ENCODE assay signal across 15 cellular contexts in the genomic region with DNA sequence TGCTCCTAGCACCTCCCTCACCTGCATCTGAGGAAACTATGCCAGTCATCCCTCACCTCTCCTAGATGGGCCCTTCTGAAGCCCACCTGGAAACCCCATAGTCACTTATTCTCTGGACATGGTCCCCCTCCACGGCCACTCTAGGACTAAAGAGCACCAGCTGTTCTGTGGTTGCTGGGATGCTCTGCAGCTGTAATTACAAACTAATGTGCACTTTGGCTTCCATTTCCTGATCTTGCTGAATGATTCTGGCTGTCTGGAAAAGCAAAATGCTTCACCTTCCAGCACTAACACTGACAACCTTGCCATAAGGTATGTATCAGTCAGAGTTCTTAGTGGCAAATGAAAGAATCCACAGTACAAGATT. TPM values are rescaled to one million over a fixed set of nuclear protein-coding genes. Genes with fewer than 3 reads are reported as not detected.
DNase-seq lines count a peak whose midpoint lies in the region; ATAC-seq and TF ChIP-seq lines count a peak whose summit lies in the region.
"Had no signal": no experiment of that assay in that cellular context is flagged by ENCODE, and none has a peak within 500 bp of the region (broad histone marks: within the 10 kb centered on the region; RNA-seq: fewer than 3 reads in every experiment).

No MANE protein-coding gene starts in this region.

- peaks cover 0 to 7% (median 0%) of the 10 kb centered on the region in 4 donors for H3K4me1 Mint-ChIP-seq in CD4-positive, CD25-positive, alpha-beta regulatory T cell
- H3K4me1 Mint-ChIP-seq: GM23338 had no signal

- H3K27me3 Mint-ChIP-seq in CD4-positive, CD25-positive, alpha-beta regulatory T cell, result peaks cover 17% of the 10 kb centered on the region
- H3K27me3 Mint-ChIP-seq: activated naive CD8-positive, alpha-beta T cell; natural killer cell treated with Interleukin-12 subunit alpha and Interleukin-12 subunit beta and Interleukin-15 and Interleukin-18, amount 100 ng/mL, for 72 hours had no signal

- intact Hi-C loops in ascending aorta (cut with DNase I) (loop anchor here (2.0 kb wide), 1 partner anchor 85 kb away; no protein-coding TSS in a partner anchor), gastrocnemius medialis (cut with DNase I; ENCODE audit: low total_unique reads) (no loop called here)

- no peaks in the 10 kb centered on the region for H3K4me1 ChIP-seq in CD4-positive, CD25-positive, alpha-beta regulatory T cell (ENCODE audit: control insufficient read depth, insufficient read depth, low read length, poor library complexity, severe bottlenecking)
- H3K4me1 ChIP-seq in ascending aorta, result peaks cover 3 to 8% of the 10 kb centered on the region in 2 donors
- H3K4me1 ChIP-seq in right atrium auricular region, result peaks cover 0 to 20% of the 10 kb centered on the region in 2 donors
- H3K4me1 ChIP-seq in gastrocnemius medialis, result peaks cover 11 to 25% of the 10 kb centered on the region in 2 donors

- H3K4me3 Mint-ChIP-seq in CD4-positive, CD25-positive, alpha-beta regulatory T cell, result no peak overlapping the region
- H3K4me3 Mint-ChIP-seq: activated naive CD8-positive, alpha-beta T cell; GM23338; natural killer cell treated with Interleukin-12 subunit alpha and Interleukin-12 subunit beta and Interleukin-15 and Interleukin-18, amount 100 ng/mL, for 72 hours had no signal

- TF ChIP-seq CTCF in ascending aorta (IDR thresholded peaks at IDR 0.05) (no peak), right atrium auricular region (IDR thresholded peaks at IDR 0.05) (no peak), gastrocnemius medialis (IDR thresholded peaks at IDR 0.05 in 4 of 5, conservative IDR thresholded peaks at IDR 0.05 in 1 of 5) (no peak)

- H3K27me3 ChIP-seq in CD4-positive, CD25-positive, alpha-beta regulatory T cell (ENCODE audit: control insufficient read depth, insufficient read depth, low read length), result no peaks in the 10 kb centered on the region
- no peaks in the 10 kb centered on the region for H3K27me3 ChIP-seq in ascending aorta
- no peaks in the 10 kb centered on the region for H3K27me3 ChIP-seq in right atrium auricular region
- no peaks in the 10 kb centered on the region for H3K27me3 ChIP-seq in gastrocnemius medialis

- no peaks in the 10 kb centered on the region for H3K9me3 ChIP-seq in CD4-positive, CD25-positive, alpha-beta regulatory T cell (ENCODE audit: control insufficient read depth in 2 of 2, low read length in 2 of 2)
- H3K9me3 ChIP-seq in ascending aorta (no peaks in the 10 kb centered on the region), right atrium auricular region (no peaks in the 10 kb centered on the region), gastrocnemius medialis (no peaks in the 10 kb centered on the region)
- H3K9me3 ChIP-seq: Caco-2 had no signal

- peak overlapping the region in 2 of 3 donors; percentile 17 to 26 for H3K27ac Mint-ChIP-seq in CD4-positive, CD25-positive, alpha-beta regulatory T cell
- H3K27ac Mint-ChIP-seq: activated naive CD8-positive, alpha-beta T cell; GM23338; natural killer cell treated with Interleukin-12 subunit alpha and Interleukin-12 subunit beta and Interleukin-15 and Interleukin-18, amount 100 ng/mL, for 72 hours had no signal

- ATAC-seq in CD4-positive, CD25-positive, alpha-beta regulatory T cell (ENCODE audit: low read depth in 2 of 2), result no peak
- ATAC-seq in gastrocnemius medialis (peak in 1 of 2 donors; percentile 4), HG02798 (IDR thresholded peaks at IDR 0.05; ENCODE audit: poor library complexity, unreplicated experiment) (no peak), HG03175 (IDR thresholded peaks at IDR 0.05; ENCODE audit: unreplicated experiment) (no peak)
- ATAC-seq: GM23338 had no signal

- no peaks in the 10 kb centered on the region for H3K36me3 ChIP-seq in CD4-positive, CD25-positive, alpha-beta regulatory T cell (ENCODE audit: control insufficient read depth, insufficient read depth, low read length)
- no peaks in the 10 kb centered on the region for H3K36me3 ChIP-seq in ascending aorta
- no peaks in the 10 kb centered on the region for H3K36me3 ChIP-seq in right atrium auricular region
- no peaks in the 10 kb centered on the region for H3K36me3 ChIP-seq in gastrocnemius medialis
- H3K36me3 ChIP-seq: WERI-Rb-1 had no signal

- no peaks in the 10 kb centered on the region for H3K36me3 Mint-ChIP-seq in CD4-positive, CD25-positive, alpha-beta regulatory T cell
- H3K36me3 Mint-ChIP-seq: activated naive CD8-positive, alpha-beta T cell; natural killer cell treated with Interleukin-12 subunit alpha and Interleukin-12 subunit beta and Interleukin-15 and Interleukin-18, amount 100 ng/mL, for 72 hours had no signal

- no peak overlapping the region for H3K27ac ChIP-seq in CD4-positive, CD25-positive, alpha-beta regulatory T cell (ENCODE audit: insufficient read depth, low read length, poor library complexity, severe bottlenecking)
- H3K27ac ChIP-seq in ascending aorta (peak overlapping the region; percentile 71 to 72), right atrium auricular region (peak overlapping the region; percentile 74 to 76), gastrocnemius medialis (peak overlapping the region; percentile 72 to 82 (median 76))
- H3K27ac ChIP-seq: PC-9, WERI-Rb-1 had no signal

- in situ Hi-C loops in gastrocnemius medialis (cut with MboI; ENCODE audit: low sequenced_read_pairs in 4 of 4), result loop anchor here in 2 of 4 donors (10.0 kb wide), 1 partner anchor 87 kb away; a partner anchor contains a TSS

- peaks cover 0 to 1% (median 0%) of the 10 kb centered on the region in 7 donors for H3K9me3 Mint-ChIP-seq in CD4-positive, CD25-positive, alpha-beta regulatory T cell
- H3K9me3 Mint-ChIP-seq: GM23338; natural killer cell treated with Interleukin-12 subunit alpha and Interleukin-12 subunit beta and Interleukin-15 and Interleukin-18, amount 100 ng/mL, for 72 hours had no signal

- no peak for DNase-seq in CD4-positive, CD25-positive, alpha-beta regulatory T cell
- no peak for DNase-seq in ascending aorta (ENCODE audit: low spot score in 2 of 2)
- DNase-seq in right atrium auricular region (ENCODE audit: low spot score), result no peak
- DNase-seq in gastrocnemius medialis, result no peak
- no peak for DNase-seq in C1 segment of cervical spinal cord (lab: John Stamatoyannopoulos, UW)
- DNase-seq in GOT3 (lab: John Stamatoyannopoulos, UW), result no peak
- DNase-seq: Caco-2, NCI-H1436 treated with DMSO at 0.1 percent for 48 hours, WERI-Rb-1 had no signal

- H3K4me3 ChIP-seq in CD4-positive, CD25-positive, alpha-beta regulatory T cell (ENCODE audit: low read depth, low read length), result no peak overlapping the region
- H3K4me3 ChIP-seq in ascending aorta (no peak overlapping the region), right atrium auricular region (no peak overlapping the region), gastrocnemius medialis (no peak overlapping the region)
- H3K4me3 ChIP-seq: GM23338, PC-9 had no signal

- no peak for TF ChIP-seq POLR2A in gastrocnemius medialis (IDR thresholded peaks at IDR 0.05)

RNA-seq across cellular contexts. Expression of a gene that starts 48.7 kb away (rescaled TPM):
- 3.7 TPM for total RNA-seq in CD4-positive, CD25-positive, alpha-beta regulatory T cell
- 1 to 10 TPM; 1.8 to 3.5 (median 3.2) TPM for polyA plus RNA-seq in CD4-positive, CD25-positive, alpha-beta regulatory T cell
- total RNA-seq in ascending aorta, result 26.5 TPM
- 10 to 100 TPM; 22.6 to 23.3 TPM for total RNA-seq in right atrium auricular region
- total RNA-seq in gastrocnemius medialis, result 10 to 100 TPM; 24.8 to 41.4 (median 34.1) TPM
